9 cellular contexts compared by ENCODE assay signal in genomic region chr2:189444322-189444721, GRCh38.
DNase-seq lines count a peak whose midpoint lies in the region; ATAC-seq and TF ChIP-seq lines count a peak whose summit lies in the region.
"Had no signal": no experiment of that assay in that cellular context is flagged by ENCODE, and none has a peak within 500 bp of the region (broad histone marks: within the 10 kb centered on the region; RNA-seq: fewer than 3 reads in every experiment).

No MANE protein-coding gene starts in this region.

- H3K4me3 ChIP-seq in fibroblast of mammary gland (ENCODE audit: control insufficient read depth, low read depth, low read length) (no peak overlapping the region), coronary artery (no peak overlapping the region)
- H3K4me3 ChIP-seq: vagina had no signal

- DNase-seq in fibroblast of mammary gland (ENCODE audit: low read depth): peak; percentile 48
- no peak for DNase-seq in NCI-H774 (lab: John Stamatoyannopoulos, UW)
- no peak for DNase-seq in coronary artery (ENCODE audit: low spot score)
- DNase-seq: NCI-H510A treated with DMSO at 0.1 percent for 48 hours had no signal

- peak; percentile 28 for ATAC-seq in GM18511 (IDR thresholded peaks at IDR 0.05; ENCODE audit: unreplicated experiment)
- peak; percentile 34 for ATAC-seq in GM21529 (IDR thresholded peaks at IDR 0.05; ENCODE audit: unreplicated experiment)
- ATAC-seq in HG03575 (IDR thresholded peaks at IDR 0.05; ENCODE audit: extremely low read depth, insufficient number of reproducible peaks, low FRiP score, unreplicated experiment): peak; percentile 32
- ATAC-seq in HG02588 (IDR thresholded peaks at IDR 0.05; ENCODE audit: unreplicated experiment): no peak

- no peak for TF ChIP-seq CTCF in fibroblast of mammary gland (conservative IDR thresholded peaks at IDR 0.05; ENCODE audit: control insufficient read depth, insufficient read depth, low read depth, low read length)
- no peak for TF ChIP-seq CTCF in coronary artery (IDR thresholded peaks at IDR 0.05)

- no peak overlapping the region for H3K27ac ChIP-seq in coronary artery
- H3K27ac ChIP-seq: vagina had no signal
